ENCODE assay signal across 2 cellular contexts in genomic region chr16:58352690-58353089, GRCh38.
TF ChIP-seq lines count a peak whose summit lies in the region.

No MANE protein-coding gene starts in this region.

TF ChIP-seq in HEK293, 187 proteins besides CTCF, POLR2A, EP300 and RAD21:
- 0 out of 2 replicates have a peak, but pooled peaks have one; percentile 15 for TF ChIP-seq SCRT1 (tag by site-specific recombination; IDR thresholded peaks at IDR 0.05; ENCODE audit: borderline replicate concordance)
- peak; percentile 65 for TF ChIP-seq SCRT2 (tag by site-specific recombination; IDR thresholded peaks at IDR 0.05)
- no peak for TF ChIP-seq ZFP37 (tag by site-specific recombination; IDR thresholded peaks at IDR 0.05)
- TF ChIP-seq ZNF626 (tag by site-specific recombination; IDR thresholded peaks at IDR 0.05): 0 out of 2 replicates have a peak, but pooled peaks have one; percentile 22
- TF ChIP-seq SETDB1 (IDR thresholded peaks at IDR 0.05; ENCODE audit: insufficient read length, low read length): peak; percentile 86

TF ChIP-seq in K562, 482 proteins besides CTCF, POLR2A, EP300 and RAD21 (continued from another document):
- TF ChIP-seq MTA2 (IDR thresholded peaks at IDR 0.05; ENCODE audit: low read depth): no peak
- no peak for TF ChIP-seq LARP7 (IDR thresholded peaks at IDR 0.05)
- TF ChIP-seq SNRNP70 (optimal IDR thresholded peaks at IDR 0.05; ENCODE audit: low read depth, low read length): no peak
- TF ChIP-seq CREB5 (CRISPR knock-in tag; IDR thresholded peaks at IDR 0.05): no peak
- no peak for TF ChIP-seq EHMT2 (IDR thresholded peaks at IDR 0.05)
- peak; percentile 60; the same call in 1 of the 2 replicates for TF ChIP-seq ETV1 (tag; conservative IDR thresholded peaks at IDR 0.05; ENCODE audit: low read depth)
- TF ChIP-seq ZNF584 (CRISPR knock-in tag; IDR thresholded peaks at IDR 0.05; ENCODE audit: low read depth): no peak
- TF ChIP-seq FIP1L1 (IDR thresholded peaks at IDR 0.05; ENCODE audit: low read depth, low read length, poor library complexity, severe bottlenecking): no peak
- peak; percentile 72; the same call in 1 of the 2 replicates for TF ChIP-seq CBX5 (IDR thresholded peaks at IDR 0.05; ENCODE audit: borderline replicate concordance, low read depth)
- TF ChIP-seq ATF1 (CRISPR knock-in tag; IDR thresholded peaks at IDR 0.05): no peak
- TF ChIP-seq ATF1 (tag; IDR thresholded peaks at IDR 0.05): no peak
- no peak for TF ChIP-seq UBTF (IDR thresholded peaks at IDR 0.05; ENCODE audit: borderline replicate concordance in 1 of 2, low read depth in 2 of 2, low read length in 2 of 2)
- TF ChIP-seq, protein P1, sequence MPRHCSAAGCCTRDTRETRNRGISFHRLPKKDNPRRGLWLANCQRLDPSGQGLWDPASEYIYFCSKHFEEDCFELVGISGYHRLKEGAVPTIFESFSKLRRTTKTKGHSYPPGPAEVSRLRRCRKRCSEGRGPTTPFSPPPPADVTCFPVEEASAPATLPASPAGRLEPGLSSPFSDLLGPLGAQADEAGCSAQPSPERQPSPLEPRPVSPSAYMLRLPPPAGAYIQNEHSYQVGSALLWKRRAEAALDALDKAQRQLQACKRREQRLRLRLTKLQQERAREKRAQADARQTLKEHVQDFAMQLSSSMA (CRISPR knock-in tag; IDR thresholded peaks at IDR 0.05): no peak
- no peak for TF ChIP-seq SMC3 (conservative IDR thresholded peaks at IDR 0.05; ENCODE audit: insufficient read depth, low read depth, low read length)
- no peak for TF ChIP-seq BCL6 (CRISPR knock-in tag; IDR thresholded peaks at IDR 0.05)
- no peak for TF ChIP-seq DACH1 (IDR thresholded peaks at IDR 0.05; ENCODE audit: partially characterized antibody)
- TF ChIP-seq, protein P2, sequence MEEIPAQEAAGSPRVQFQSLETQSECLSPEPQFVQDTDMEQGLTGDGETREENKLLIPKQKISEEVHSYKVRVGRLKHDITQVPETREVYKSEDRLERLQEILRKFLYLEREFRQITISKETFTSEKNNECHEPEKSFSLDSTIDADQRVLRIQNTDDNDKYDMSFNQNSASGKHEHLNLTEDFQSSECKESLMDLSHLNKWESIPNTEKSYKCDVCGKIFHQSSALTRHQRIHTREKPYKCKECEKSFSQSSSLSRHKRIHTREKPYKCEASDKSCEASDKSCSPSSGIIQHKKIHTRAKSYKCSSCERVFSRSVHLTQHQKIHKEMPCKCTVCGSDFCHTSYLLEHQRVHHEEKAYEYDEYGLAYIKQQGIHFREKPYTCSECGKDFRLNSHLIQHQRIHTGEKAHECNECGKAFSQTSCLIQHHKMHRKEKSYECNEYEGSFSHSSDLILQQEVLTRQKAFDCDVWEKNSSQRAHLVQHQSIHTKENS (CRISPR knock-in tag; IDR thresholded peaks at IDR 0.05): no peak
- TF ChIP-seq STAT5A (IDR thresholded peaks at IDR 0.05; ENCODE audit: borderline replicate concordance, low read length): no peak
- TF ChIP-seq ZNF384 (IDR thresholded peaks at IDR 0.05; ENCODE audit: low read depth, low read length): no peak
- no peak for TF ChIP-seq ETS2 (tag; IDR thresholded peaks at IDR 0.05; ENCODE audit: borderline replicate concordance, poor library complexity, severe bottlenecking)
- TF ChIP-seq CCAR2 (IDR thresholded peaks at IDR 0.05; ENCODE audit: low read depth, low read length): no peak
- no peak for TF ChIP-seq TAF9B (IDR thresholded peaks at IDR 0.05; ENCODE audit: partially characterized antibody)
- no peak for TF ChIP-seq RBM39 (optimal IDR thresholded peaks at IDR 0.05; ENCODE audit: low read depth, low read length)
- TF ChIP-seq, protein P3, sequence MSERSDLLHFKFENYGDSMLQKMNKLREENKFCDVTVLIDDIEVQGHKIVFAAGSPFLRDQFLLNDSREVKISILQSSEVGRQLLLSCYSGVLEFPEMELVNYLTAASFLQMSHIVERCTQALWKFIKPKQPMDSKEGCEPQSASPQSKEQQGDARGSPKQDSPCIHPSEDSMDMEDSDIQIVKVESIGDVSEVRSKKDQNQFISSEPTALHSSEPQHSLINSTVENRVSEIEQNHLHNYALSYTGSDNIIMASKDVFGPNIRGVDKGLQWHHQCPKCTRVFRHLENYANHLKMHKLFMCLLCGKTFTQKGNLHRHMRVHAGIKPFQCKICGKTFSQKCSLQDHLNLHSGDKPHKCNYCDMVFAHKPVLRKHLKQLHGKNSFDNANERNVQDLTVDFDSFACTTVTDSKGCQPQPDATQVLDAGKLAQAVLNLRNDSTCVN (CRISPR knock-in tag; IDR thresholded peaks at IDR 0.05): no peak
- TF ChIP-seq, protein P4, sequence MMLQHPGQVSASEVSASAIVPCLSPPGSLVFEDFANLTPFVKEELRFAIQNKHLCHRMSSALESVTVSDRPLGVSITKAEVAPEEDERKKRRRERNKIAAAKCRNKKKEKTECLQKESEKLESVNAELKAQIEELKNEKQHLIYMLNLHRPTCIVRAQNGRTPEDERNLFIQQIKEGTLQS (IDR thresholded peaks at IDR 0.05): no peak
- TF ChIP-seq, protein P4 (CRISPR knock-in tag; conservative IDR thresholded peaks at IDR 0.05): no peak
- no peak for TF ChIP-seq U2AF2 (optimal IDR thresholded peaks at IDR 0.05; ENCODE audit: low read depth, low read length)
- no peak for TF ChIP-seq HEY1 (CRISPR knock-in tag; IDR thresholded peaks at IDR 0.05; ENCODE audit: borderline replicate concordance)
- TF ChIP-seq POLR2AphosphoS5 (IDR thresholded peaks at IDR 0.05; ENCODE audit: control insufficient read depth, insufficient read depth, low read depth, low read length): no peak
- TF ChIP-seq NFE2L1 (tag; IDR thresholded peaks at IDR 0.05; ENCODE audit: borderline replicate concordance, low read depth): no peak
- TF ChIP-seq ZFX (CRISPR knock-in tag; IDR thresholded peaks at IDR 0.05): no peak
- TF ChIP-seq TRIM24 (IDR thresholded peaks at IDR 0.05): no peak
- TF ChIP-seq DMBX1 (CRISPR knock-in tag; IDR thresholded peaks at IDR 0.05; ENCODE audit: borderline replicate concordance): no peak
- TF ChIP-seq ZNF699 (CRISPR knock-in tag; IDR thresholded peaks at IDR 0.05; ENCODE audit: insufficient replicate concordance): no peak
- TF ChIP-seq CBX3 (IDR thresholded peaks at IDR 0.05; ENCODE audit: borderline replicate concordance in 1 of 2, low read length in 2 of 2): peak in 1 of 2 experiments; percentile 82; a peak in 2 of 3 replicates
- no peak for TF ChIP-seq BDP1 (IDR thresholded peaks at IDR 0.05; ENCODE audit: insufficient read depth, insufficient read length)
